Comparison of ENCODE assay signal across 10 cellular contexts in the genomic region with DNA sequence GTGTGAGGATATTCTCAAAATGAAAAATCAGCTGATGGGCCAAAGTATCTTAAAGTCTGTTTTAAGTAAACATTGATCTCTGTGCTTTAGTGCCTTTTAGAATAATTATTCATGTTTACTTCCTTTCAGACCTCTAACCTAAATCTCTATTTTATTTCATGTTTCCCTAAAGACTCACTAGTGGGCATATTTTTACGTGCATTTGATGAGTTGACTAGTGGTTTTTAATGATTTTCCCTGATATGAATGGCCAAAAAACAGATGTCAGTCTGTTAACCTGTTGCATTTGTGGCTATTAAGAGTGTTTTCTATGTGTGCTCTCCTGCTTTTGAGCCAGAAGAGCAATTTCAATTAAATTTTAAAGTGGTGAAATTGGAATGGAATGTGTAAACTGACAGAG.
"Had no signal": no experiment of that assay in that cellular context is flagged by ENCODE, and none has a peak within 500 bp of the region (broad histone marks: within the 10 kb centered on the region; RNA-seq: fewer than 3 reads in every experiment).

No MANE protein-coding gene starts in this region.

- H3K4me2 ChIP-seq: GM23338 had no signal

- H3K4me3 ChIP-seq: GM23338 had no signal

- DNase-seq: H9, HCEC 1CT, HFFc6, KBM-7 had no signal

- H3K27me3 Mint-ChIP-seq: IgD-negative memory B cell had no signal

- H3K27ac Mint-ChIP-seq: GM23338, H9, HFFc6, IgD-negative memory B cell had no signal

- H3K4me3 Mint-ChIP-seq: GM23338, H9, HFFc6, IgD-negative memory B cell had no signal

- FAIRE-seq: H1, H54, HepG2 had no signal

- H3K9me3 Mint-ChIP-seq: GM23338, H9, HFFc6, IgD-negative memory B cell had no signal

- H2AFZ ChIP-seq: GM23338 had no signal

- H3K36me3 Mint-ChIP-seq: IgD-negative memory B cell had no signal

- ATAC-seq: GM23338, HepG2 had no signal

- H3K27ac ChIP-seq: HL-60 had no signal
